17 cellular contexts compared by ENCODE assay signal in the genomic region with DNA sequence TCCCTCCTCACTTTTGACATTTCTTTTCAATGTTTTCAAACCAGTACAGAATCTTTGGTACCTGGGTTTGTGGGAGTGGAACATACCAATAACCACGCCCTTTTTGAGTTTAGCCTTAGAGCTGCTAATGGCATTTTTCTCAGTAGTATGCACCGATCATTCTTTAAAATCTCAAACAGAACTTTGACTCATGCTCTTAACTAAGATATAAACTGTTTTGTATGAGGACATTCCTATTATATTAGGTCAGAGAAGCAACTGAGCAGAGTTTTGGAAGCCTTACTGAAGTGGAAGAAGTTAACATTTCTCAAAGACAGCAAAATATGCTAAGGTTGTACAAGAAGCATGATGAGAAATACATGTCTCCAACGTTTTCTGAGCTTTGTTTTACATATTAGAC.
DNase-seq lines count a peak whose midpoint lies in the region; ATAC-seq and TF ChIP-seq lines count a peak whose summit lies in the region.
"Had no signal": no experiment of that assay in that cellular context is flagged by ENCODE, and none has a peak within 500 bp of the region (broad histone marks: within the 10 kb centered on the region; RNA-seq: fewer than 3 reads in every experiment).

No MANE protein-coding gene starts in this region.

- TF ChIP-seq CTCF in RWPE1 (conservative IDR thresholded peaks at IDR 0.05; ENCODE audit: low read depth) (no peak), fibroblast of pulmonary artery (IDR thresholded peaks at IDR 0.05; ENCODE audit: low read length, missing control alignments) (no peak)

- DNase-seq in Daoy (ENCODE audit: low read depth) (peak; percentile 30), RWPE1 (ENCODE audit: low spot score) (peak; percentile 31), fibroblast of pulmonary artery (ENCODE audit: low read depth) (peak; percentile 77), renal cortical epithelial cell (ENCODE audit: low read depth) (peak; percentile 4), RPMI8226 (no peak), anterior cingulate cortex (lab: John Stamatoyannopoulos, UW) (no peak)
- no peak for DNase-seq in activated CD4-positive, CD25-positive, alpha-beta regulatory T cell (lab: John Stamatoyannopoulos, UW)
- DNase-seq: activated CD4-positive, alpha-beta T cell treated with anti-CD3 and anti-CD28 coated beads for 1 hour; activated CD8-positive, alpha-beta memory T cell treated with anti-CD3 and anti-CD28 coated beads, Interleukin-2, amount 50 U/mL, for 4 hours; cerebellar nuclear complex; NCI-H1694 treated with DMSO at 0.1 percent for 48 hours; NCI-H69 had no signal

- POLR2A ChIA-PET in RWPE1 (lab: Yijun Ruan, JAX; ENCODE audit: low non-redundant PET), result no interaction called here

- CTCF ChIA-PET in RWPE1 (lab: Yijun Ruan, JAX), result no interaction called here

- H3K27ac ChIP-seq in RWPE1, result no peak overlapping the region
- H3K27ac ChIP-seq: BLaER1 treated with 17β-estradiol and CSF1 and Interleukin-3, amounts not matched to agents 10 nM and 100 nM; KMS-11 had no signal

- ATAC-seq in GM18505 (IDR thresholded peaks at IDR 0.05; ENCODE audit: unreplicated experiment), result no peak
- ATAC-seq: Panc1 had no signal

- TF ChIP-seq POLR2A in GM18505 (IDR thresholded peaks at IDR 0.05; ENCODE audit: borderline replicate concordance, extremely low read depth, insufficient read depth, insufficient read length), result no peak

- H3K4me3 ChIP-seq in fibroblast of pulmonary artery (replicated peaks; ENCODE audit: low read depth, low read length), result no peak overlapping the region
- H3K4me3 ChIP-seq: BLaER1 treated with 17β-estradiol and CSF1 and Interleukin-3, amounts not matched to agents 10 nM and 100 nM; HAP-1 had no signal

Comparison
In these comparisons a context has a peak if more than half of its experiments do, and no peak if none do; other contexts are left out.
1. DNase-seq: peak in Daoy (single experiment), RWPE1 (single experiment), fibroblast of pulmonary artery (single experiment) and renal cortical epithelial cell (single experiment); none in RPMI8226 (single experiment), activated CD4-positive, CD25-positive, alpha-beta regulatory T cell (0 of 4) and anterior cingulate cortex (0 of 58).